ENCODE assay signal across 17 cellular contexts in the genomic region with DNA sequence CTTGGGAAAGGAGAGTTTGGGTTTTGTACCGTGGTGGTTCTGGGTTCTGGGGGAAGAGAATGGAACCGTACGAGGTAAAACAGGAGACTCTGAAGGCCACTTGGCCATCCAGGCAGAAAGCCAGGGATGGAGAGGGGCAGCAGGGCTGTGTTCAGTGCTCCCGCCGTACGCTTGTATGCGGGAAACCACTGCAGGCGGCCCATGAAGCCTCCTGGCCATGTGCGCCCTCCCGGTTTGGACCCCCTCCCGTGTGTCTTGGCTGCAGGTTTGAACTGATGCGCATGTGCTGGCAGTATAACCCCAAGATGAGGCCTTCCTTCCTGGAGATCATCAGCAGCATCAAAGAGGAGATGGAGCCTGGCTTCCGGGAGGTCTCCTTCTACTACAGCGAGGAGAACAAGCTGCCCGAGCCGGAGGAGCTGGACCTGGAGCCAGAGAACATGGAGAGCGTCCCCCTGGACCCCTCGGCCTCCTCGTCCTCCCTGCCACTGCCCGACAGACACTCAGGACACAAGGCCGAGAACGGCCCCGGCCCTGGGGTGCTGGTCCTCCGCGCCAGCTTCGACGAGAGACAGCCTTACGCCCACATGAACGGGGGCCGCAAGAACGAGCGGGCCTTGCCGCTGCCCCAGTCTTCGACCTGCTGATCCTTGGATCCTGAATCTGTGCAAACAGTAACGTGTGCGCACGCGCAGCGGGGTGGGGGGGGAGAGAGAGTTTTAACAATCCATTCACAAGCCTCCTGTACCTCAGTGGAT. TPM values are rescaled to one million over a fixed set of nuclear protein-coding genes. Genes with fewer than 3 reads are reported as not detected.
"Had no signal": no experiment of that assay in that cellular context is flagged by ENCODE, and none has a peak within 500 bp of the region (broad histone marks: within the 10 kb centered on the region; RNA-seq: fewer than 3 reads in every experiment).

No MANE protein-coding gene starts in this region.

- DNase-seq: activated CD4-positive, alpha-beta T cell treated with anti-CD3 and anti-CD28 coated beads for 36 hours; activated CD4-positive, alpha-beta T cell treated with anti-CD3 and anti-CD28 coated beads, Interleukin-2, amount 50 U/mL, for 48 hours; activated naive CD8-positive, alpha-beta T cell treated with anti-CD3 and anti-CD28 coated beads, Interleukin-2, amount 10 ng/mL, durations not matched to agents 7 days and 5 days; body of pancreas; erythroblast; mesendoderm; naive thymus-derived CD8-positive, alpha-beta T cell; retina; SK-N-SH; stimulated activated naive CD8-positive, alpha-beta T cell treated with anti-CD3 and anti-CD28 coated beads, Interleukin-15, amount 100 ng/mL, for 72 hours; T-cell; upper lobe of right lung had no signal

- ATAC-seq: activated CD4-positive, alpha-beta T cell treated with anti-CD3 and anti-CD28 coated beads for 36 hours; body of pancreas; heart left ventricle; naive thymus-derived CD8-positive, alpha-beta T cell; stimulated activated naive CD8-positive, alpha-beta T cell treated with anti-CD3 and anti-CD28 coated beads, Interleukin-15, amount 100 ng/mL, for 72 hours; T-cell; upper lobe of right lung; WTC11 had no signal

- H3K27ac ChIP-seq: body of pancreas had no signal

- H3K4me3 ChIP-seq: body of pancreas, heart left ventricle, upper lobe of right lung had no signal

- H3K9ac ChIP-seq: SK-N-SH had no signal

- H3K27me3 ChIP-seq: body of pancreas, heart left ventricle, upper lobe of right lung had no signal

- H3K9me3 ChIP-seq: body of pancreas, SK-N-SH had no signal

- H3K4me2 ChIP-seq: SK-N-SH had no signal

RNA-seq across cellular contexts. Expression of a gene that starts 50.6 kb away (rescaled TPM):
- total RNA-seq: activated CD4-positive, alpha-beta T cell treated with anti-CD3 and anti-CD28 coated beads for 36 hours; activated naive CD8-positive, alpha-beta T cell treated with anti-CD3 and anti-CD28 coated beads, Interleukin-2, amount 10 ng/mL, durations not matched to agents 7 days and 5 days; body of pancreas; frontal cortex; lower leg skin; naive thymus-derived CD8-positive, alpha-beta T cell; T-cell; temporal lobe; upper lobe of right lung; WTC11 had no signal
